1 cellular context compared by ENCODE assay signal in the genomic region with DNA sequence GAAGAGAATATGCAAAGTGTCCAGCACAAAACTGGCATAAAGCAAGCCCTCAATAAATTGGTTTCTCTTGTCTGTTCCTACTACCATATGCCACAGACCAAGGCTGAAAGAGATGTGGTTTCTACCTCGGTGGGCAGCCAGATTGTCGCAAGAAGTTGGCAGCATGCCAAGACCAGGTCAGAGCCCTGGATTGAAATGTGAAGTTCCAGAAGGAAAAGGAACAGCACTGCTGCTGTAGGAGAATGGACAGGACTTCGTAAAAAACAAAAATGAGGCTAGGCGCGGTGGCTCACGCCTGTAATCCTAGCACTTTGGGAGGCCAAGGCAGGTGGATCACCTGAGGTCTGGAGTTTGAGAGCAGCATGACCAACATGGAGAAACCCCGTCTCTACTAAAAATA.
TF ChIP-seq lines count a peak whose summit lies in the region.

No MANE protein-coding gene starts in this region.

TF ChIP-seq in endothelial cell of umbilical vein, 7 proteins besides CTCF, POLR2A, EP300 and RAD21:
- TF ChIP-seq, protein P1, sequence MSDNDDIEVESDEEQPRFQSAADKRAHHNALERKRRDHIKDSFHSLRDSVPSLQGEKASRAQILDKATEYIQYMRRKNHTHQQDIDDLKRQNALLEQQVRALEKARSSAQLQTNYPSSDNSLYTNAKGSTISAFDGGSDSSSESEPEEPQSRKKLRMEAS (IDR thresholded peaks at IDR 0.05; ENCODE audit: insufficient read depth, insufficient read length) = no peak
- TF ChIP-seq POLR2AphosphoS5 (IDR thresholded peaks at IDR 0.05; ENCODE audit: insufficient read depth, low read depth, low read length) (no peak), MYC (IDR thresholded peaks at IDR 0.05; ENCODE audit: low read depth, low read length) (no peak), JUN (IDR thresholded peaks at IDR 0.05; ENCODE audit: borderline replicate concordance, insufficient read depth, insufficient read length, low read depth) (no peak), GATA2 (IDR thresholded peaks at IDR 0.05; ENCODE audit: insufficient read depth, insufficient read length, low read depth, low read length) (no peak), EZH2 (IDR thresholded peaks at IDR 0.05; ENCODE audit: borderline replicate concordance, low read depth, low read length, severe bottlenecking) (no peak), FOS (IDR thresholded peaks at IDR 0.05; ENCODE audit: borderline replicate concordance, insufficient read depth, low read length) (no peak)
